In the genomic region with DNA sequence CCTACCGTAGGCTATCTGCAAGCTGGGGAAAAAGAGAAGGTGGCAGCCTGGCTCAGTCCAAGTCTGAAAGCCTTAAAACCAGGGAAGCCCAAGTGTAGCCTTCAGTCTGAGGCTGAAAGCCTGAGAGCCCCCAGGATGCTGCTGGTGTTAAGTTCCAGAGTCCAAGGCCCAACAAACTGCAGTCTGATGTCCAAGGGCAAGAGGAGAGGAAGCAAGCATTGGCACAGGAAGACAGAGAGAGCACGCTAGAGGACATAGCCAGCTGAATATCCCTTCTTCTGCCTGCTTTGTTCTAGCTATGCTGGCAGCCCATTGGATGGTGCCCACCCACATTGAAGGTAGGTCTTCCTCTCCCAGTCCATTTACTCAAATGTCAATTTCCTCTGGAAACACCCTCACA, we compare ENCODE assay signal across 35 cellular contexts. TPM values are rescaled to one million over a fixed set of nuclear protein-coding genes. Genes with fewer than 3 reads are reported as not detected.
DNase-seq lines count a peak whose midpoint lies in the region; ATAC-seq, FAIRE-seq and TF ChIP-seq lines count a peak whose summit lies in the region.
"Had no signal": no experiment of that assay in that cellular context is flagged by ENCODE, and none has a peak within 500 bp of the region (broad histone marks: within the 10 kb centered on the region; RNA-seq: fewer than 3 reads in every experiment).

No MANE protein-coding gene starts in this region.

- TF ChIP-seq CTCF in HepG2 (CRISPR knock-in tag; IDR thresholded peaks at IDR 0.05), result no peak
- TF ChIP-seq CTCF in right lobe of liver (IDR thresholded peaks at IDR 0.05), result no peak
- TF ChIP-seq CTCF in H9 (conservative IDR thresholded peaks at IDR 0.05), result no peak
- TF ChIP-seq CTCF in left lung (IDR thresholded peaks at IDR 0.05), result no peak

- no peak overlapping the region for H2BK5ac ChIP-seq in H9 (ENCODE audit: insufficient read length, low read length)

- intact Hi-C loops in HepG2 (cut with micrococcal nuclease; ENCODE audit: unreplicated experiment) (no loop called here), right lobe of liver (cut with DNase I) (no loop called here), left lung (cut with DNase I) (no loop called here)

- H3K79me1 ChIP-seq in H9 (ENCODE audit: insufficient read depth, low read depth, low read length, poor library complexity, severe bottlenecking), result no peaks in the 10 kb centered on the region

- H3T11ph ChIP-seq in H9 (ENCODE audit: low read length), result no peak overlapping the region

- no peak overlapping the region for H2AFZ ChIP-seq in HepG2 (ENCODE audit: low read length)
- H2AFZ ChIP-seq in H9 (ENCODE audit: low read length), result no peak overlapping the region

- H3K9ac ChIP-seq in HepG2 (ENCODE audit: insufficient read depth, low read depth, low read length) (no peak overlapping the region), H9 (ENCODE audit: extremely low read depth, insufficient read length, low read length) (no peak overlapping the region)
- H3K9ac ChIP-seq: BLaER1; BLaER1 treated with 17β-estradiol and CSF1 and Interleukin-3, amounts not matched to agents 10 nM and 100 nM had no signal

- H2BK15ac ChIP-seq in H9 (ENCODE audit: low read depth, low read length), result no peak overlapping the region

- no peak overlapping the region for H4K5ac ChIP-seq in H9 (ENCODE audit: insufficient read length, low read depth, low read length)

- FAIRE-seq in HepG2 (lab: Jason Lieb, UNC) (no peak), HTR-8/SVneo (lab: Jason Lieb, UNC) (peak; percentile 62)
- FAIRE-seq: A204.1, A549, D721Med had no signal

- no peak overlapping the region for H2BK20ac ChIP-seq in H9 (ENCODE audit: low read depth, low read length, poor library complexity, severe bottlenecking)

- H3K4ac ChIP-seq in H9 (ENCODE audit: low read depth, low read length), result no peak overlapping the region

- TF ChIP-seq EP300 in HepG2 (IDR thresholded peaks at IDR 0.05; ENCODE audit: low read depth in 2 of 2, low read length in 2 of 2) (no peak), HepG2 (CRISPR knock-in tag; IDR thresholded peaks at IDR 0.05; ENCODE audit: borderline replicate concordance) (no peak)

- H3K4me3 ChIP-seq in HepG2 (replicated peaks in 1 of 3; ENCODE audit: insufficient read depth in 1 of 3, low read depth in 2 of 3, low read length in 3 of 3), result no peak overlapping the region
- H3K4me3 ChIP-seq in right lobe of liver, result no peak overlapping the region
- no peak overlapping the region for H3K4me3 ChIP-seq in left lung
- H3K4me3 ChIP-seq: A549; BLaER1; BLaER1 treated with 17β-estradiol and CSF1 and Interleukin-3, amounts not matched to agents 10 nM and 100 nM had no signal

- BruUV-seq in HepG2 (replicated peaks; lab: Mats Ljungman, UMichigan), result no TSS peak

- peaks cover 0 to 6% of the 10 kb centered on the region in 2 experiments; a peak in 4 of 5 replicates for H3K9me3 Mint-ChIP-seq in H9
- peaks cover 0 to 2% of the 10 kb centered on the region in 2 donors for H3K9me3 Mint-ChIP-seq in activated T-cell treated with anti-CD3 and anti-CD28 coated beads, Interleukin-2, amount 50 U/mL, for 72 hours

- H3K4me1 Mint-ChIP-seq in H9, result no peaks in the 10 kb centered on the region
- peaks cover 13% of the 10 kb centered on the region for H3K4me1 Mint-ChIP-seq in activated T-cell treated with anti-CD3 and anti-CD28 coated beads, Interleukin-2, amount 50 U/mL, for 72 hours (ENCODE audit: low read depth)
- H3K4me1 Mint-ChIP-seq: B cell; CD14-positive monocyte; CD4-positive, alpha-beta memory T cell; CD8-positive, alpha-beta memory T cell had no signal

- H3K36me3 ChIP-seq in HepG2 (replicated peaks in 1 of 2; ENCODE audit: control insufficient read depth in 1 of 2, insufficient read depth in 2 of 2, low read length in 2 of 2), result no peaks in the 10 kb centered on the region
- H3K36me3 ChIP-seq in right lobe of liver, result no peaks in the 10 kb centered on the region
- no peaks in the 10 kb centered on the region for H3K36me3 ChIP-seq in left lung
- H3K36me3 ChIP-seq: BE2C; BLaER1; BLaER1 treated with 17β-estradiol and CSF1 and Interleukin-3, amounts not matched to agents 10 nM and 100 nM had no signal

- no peak overlapping the region for H2BK12ac ChIP-seq in H9 (ENCODE audit: insufficient read length, low read depth, low read length)

- TF ChIP-seq RAD21 in HepG2 (CRISPR knock-in tag; IDR thresholded peaks at IDR 0.05), result no peak

- H3K23me2 ChIP-seq in H9 (ENCODE audit: insufficient read length, low read depth, low read length, poor library complexity, severe bottlenecking), result no peaks in the 10 kb centered on the region

- 9% methylated on average over 2 of the region's 2 CpGs for WGBS in HepG2 (ENCODE audit: low lambda C conversion rate)
- WGBS in right lobe of liver (ENCODE audit: insufficient coverage, low coverage, low lambda C conversion rate, missing lambda C conversion rate), result 89% methylated on average over 1 of the region's 2 CpGs
- no CpG with 5 or more reads among the region's 2 CpGs for WGBS in H9 (ENCODE audit: extremely low coverage, insufficient read length, low lambda C conversion rate)

- H3K27ac ChIP-seq in HepG2 (ENCODE audit: extremely low read length, insufficient read depth, low read length) (no peak overlapping the region), right lobe of liver (no peak overlapping the region), H9 (ENCODE audit: insufficient read length, low read depth, low read length) (no peak overlapping the region), left lung (no peak overlapping the region)
- H3K27ac ChIP-seq: 22Rv1; A549; BLaER1; BLaER1 treated with 17β-estradiol and CSF1 and Interleukin-3, amounts not matched to agents 10 nM and 100 nM; C4-2B had no signal

- ATAC-seq in HepG2 (peak; percentile 50; the same call in 2 of the 3 replicates), right lobe of liver (no peak), left lung (no peak)
- ATAC-seq in activated T-cell treated with anti-CD3 and anti-CD28 coated beads, Interleukin-2, amount 50 U/mL, for 72 hours (replicated peaks in 1 of 2), result no peak
- ATAC-seq: A549; CD8-positive, alpha-beta T cell had no signal

- no peak overlapping the region for H4K8ac ChIP-seq in H9 (replicated peaks; ENCODE audit: insufficient read length, low read depth, low read length)

- no peak overlapping the region; a peak in 1 of 7 replicates for H3K27ac Mint-ChIP-seq in H9
- H3K27ac Mint-ChIP-seq in activated T-cell treated with anti-CD3 and anti-CD28 coated beads, Interleukin-2, amount 50 U/mL, for 72 hours, result no peak overlapping the region
- H3K27ac Mint-ChIP-seq: B cell; CD14-positive monocyte; CD4-positive, alpha-beta memory T cell; CD4-positive, alpha-beta T cell; CD4-positive, CD25-positive, alpha-beta regulatory T cell; CD8-positive, alpha-beta memory T cell; CD8-positive, alpha-beta T cell had no signal

- peak overlapping the region; percentile 73 for H3K56ac ChIP-seq in H9 (ENCODE audit: insufficient read length, low read depth, low read length)

- H3K23ac ChIP-seq in H9 (ENCODE audit: insufficient read length, low read depth, low read length), result no peak overlapping the region

- TF ChIP-seq POLR2A in HepG2 (IDR thresholded peaks at IDR 0.05; ENCODE audit: insufficient read depth in 1 of 2, low read depth in 2 of 2, low read length in 2 of 2) (no peak), right lobe of liver (IDR thresholded peaks at IDR 0.05) (no peak)

- no peak overlapping the region for H4K91ac ChIP-seq in H9 (ENCODE audit: insufficient read length, low read depth, low read length)

- peaks cover 6% of the 10 kb centered on the region for H3K27me3 Mint-ChIP-seq in H9 (ENCODE audit: low read depth)
- H3K27me3 Mint-ChIP-seq in activated T-cell treated with anti-CD3 and anti-CD28 coated beads, Interleukin-2, amount 50 U/mL, for 72 hours (ENCODE audit: low read depth), result no peaks in the 10 kb centered on the region

- in situ Hi-C loops in HepG2 (cut with HindIII; ENCODE audit: extremely low pct_ligation_motif_present, low pct_unique_long_range_greater_than_20kb), result no loop called here

- H3K4me2 ChIP-seq in HepG2 (ENCODE audit: low read depth, low read length) (no peak overlapping the region), H9 (ENCODE audit: insufficient read depth, insufficient read length, low read length) (no peak overlapping the region)
- H3K4me2 ChIP-seq: A549; BLaER1; BLaER1 treated with 17β-estradiol and CSF1 and Interleukin-3, amounts not matched to agents 10 nM and 100 nM had no signal

- no peak for DNase-seq in HepG2 (ENCODE audit: low spot score)
- no peak for DNase-seq in right lobe of liver
- no peak for DNase-seq in H9
- DNase-seq in HTR-8/SVneo (ENCODE audit: insufficient read length, low spot score), result no peak
- DNase-seq in left lung, result no peak
- no peak for DNase-seq in activated T-cell treated with anti-CD3 and anti-CD28 coated beads, Interleukin-2, amount 50 U/mL, for 72 hours
- DNase-seq: 8988T; ACHN; AML-193; BE2C; C1 segment of cervical spinal cord; Calu3; CD4-positive, alpha-beta memory T cell; CD4-positive, alpha-beta T cell; CD4-positive, CD25-positive, alpha-beta regulatory T cell; CD8-positive, alpha-beta memory T cell; CD8-positive, alpha-beta T cell; COR-L47; DMS 273 treated with DMSO at 0.1 percent for 48 hours; DMS153; DMS53; DMS79; DMS79 treated with DMSO at 0.1 percent for 48 hours; DND-41; EL had no signal

- no peaks in the 10 kb centered on the region for H3K36me3 Mint-ChIP-seq in H9 (ENCODE audit: insufficient read depth in 1 of 3, low read depth in 3 of 3)
- H3K36me3 Mint-ChIP-seq in activated T-cell treated with anti-CD3 and anti-CD28 coated beads, Interleukin-2, amount 50 U/mL, for 72 hours (ENCODE audit: insufficient read depth in 2 of 2), result peaks cover 2% of the 10 kb centered on the region in 2 donors
- H3K36me3 Mint-ChIP-seq: CD14-positive monocyte; CD8-positive, alpha-beta T cell had no signal

- H3K79me2 ChIP-seq in HepG2 (ENCODE audit: insufficient read depth, low read length) (no peaks in the 10 kb centered on the region), H9 (ENCODE audit: insufficient read depth, low read length) (no peaks in the 10 kb centered on the region)

- no peaks in the 10 kb centered on the region for H3K27me3 ChIP-seq in HepG2 (ENCODE audit: control insufficient read depth in 1 of 2, insufficient read depth in 2 of 2, low read length in 2 of 2)
- no peaks in the 10 kb centered on the region for H3K27me3 ChIP-seq in right lobe of liver
- no peaks in the 10 kb centered on the region for H3K27me3 ChIP-seq in H9 (ENCODE audit: insufficient read depth, low read length)
- no peaks in the 10 kb centered on the region for H3K27me3 ChIP-seq in left lung
- H3K27me3 ChIP-seq: BE2C; BLaER1; BLaER1 treated with 17β-estradiol and CSF1 and Interleukin-3, amounts not matched to agents 10 nM and 100 nM had no signal

- no peak overlapping the region for H3K4me3 Mint-ChIP-seq in H9
- no peak overlapping the region for H3K4me3 Mint-ChIP-seq in activated T-cell treated with anti-CD3 and anti-CD28 coated beads, Interleukin-2, amount 50 U/mL, for 72 hours
- H3K4me3 Mint-ChIP-seq: B cell; CD14-positive monocyte; CD4-positive, alpha-beta memory T cell; CD4-positive, alpha-beta T cell; CD8-positive, alpha-beta memory T cell; CD8-positive, alpha-beta T cell had no signal

- H4K20me1 ChIP-seq in HepG2 (ENCODE audit: insufficient read depth, low read length), result no peaks in the 10 kb centered on the region
- no peaks in the 10 kb centered on the region for H4K20me1 ChIP-seq in H9 (ENCODE audit: control insufficient read depth, insufficient read depth, insufficient read length)
- H4K20me1 ChIP-seq: BLaER1; BLaER1 treated with 17β-estradiol and CSF1 and Interleukin-3, amounts not matched to agents 10 nM and 100 nM had no signal

- POLR2A ChIA-PET in HepG2 (lab: Yijun Ruan, JAX), result interaction anchor here (1.2 kb wide), 1 partner anchor 37 kb away, joined by 4 read pairs; no protein-coding TSS in a partner anchor

- H2BK120ac ChIP-seq in H9 (ENCODE audit: low read depth, low read length, poor library complexity, severe bottlenecking), result no peak overlapping the region

- H2AK5ac ChIP-seq in H9 (ENCODE audit: insufficient read length, low read length), result no peak overlapping the region

- H3K9me3 ChIP-seq in HepG2 (ENCODE audit: low read length), result 0 out of 2 replicates have a peak, but pooled peaks cover 4% of the 10 kb centered on the region
- H3K9me3 ChIP-seq in right lobe of liver, result no peaks in the 10 kb centered on the region
- H3K9me3 ChIP-seq in H9 (ENCODE audit: control insufficient read depth, low read depth, low read length), result no peaks in the 10 kb centered on the region
- peaks cover 0 to 3% of the 10 kb centered on the region in 2 donors for H3K9me3 ChIP-seq in left lung
- H3K9me3 ChIP-seq: A549; BE2C; BLaER1; BLaER1 treated with 17β-estradiol and CSF1 and Interleukin-3, amounts not matched to agents 10 nM and 100 nM had no signal

- CTCF ChIA-PET in HepG2 (lab: Yijun Ruan, JAX; ENCODE audit: low intra/inter-chr PET ratio, low total read pairs), result no interaction called here

- no peak overlapping the region for H3K14ac ChIP-seq in H9 (ENCODE audit: insufficient read depth, low read length)

- no peak overlapping the region for H3K18ac ChIP-seq in H9 (ENCODE audit: insufficient read length, low read depth, low read length)

- H3K4me1 ChIP-seq in HepG2 (ENCODE audit: insufficient read depth, low read length) (peaks cover 6% of the 10 kb centered on the region; the same call in 1 of the 2 replicates), right lobe of liver (no peaks in the 10 kb centered on the region), H9 (ENCODE audit: insufficient read depth, low read length) (no peaks in the 10 kb centered on the region), left lung (no peaks in the 10 kb centered on the region)
- H3K4me1 ChIP-seq: A549; BE2C; BLaER1; BLaER1 treated with 17β-estradiol and CSF1 and Interleukin-3, amounts not matched to agents 10 nM and 100 nM; Caco-2 had no signal

RNA-seq across cellular contexts. Expression of gene L3MBTL1, which starts 12.1 kb away (rescaled TPM):
- total RNA-seq in HepG2 (2016; rRNA removed; fragmentation: Illumina TruSeq; extraction: Trizol), result 2.4 and 9.0 TPM in 2 replicates
- total RNA-seq in HepG2 (2016; cell fraction: cytosol; rRNA removed; fragmentation: Illumina TruSeq; extraction: Trizol; ENCODE audit: low read depth), result 2.7 and 2.9 TPM in 2 replicates
- total RNA-seq in HepG2 (2016; cell fraction: insoluble cytoplasmic fraction; rRNA removed; fragmentation: Illumina TruSeq; extraction: Trizol), result 1.7 and 8.3 TPM in 2 replicates
- 1.8 and 3.0 TPM in 2 replicates for total RNA-seq in HepG2 (2016; cell fraction: membrane; rRNA removed; fragmentation: Illumina TruSeq; extraction: Trizol)
- total RNA-seq in HepG2 (2016; cell fraction: nucleus; rRNA removed; fragmentation: Illumina TruSeq; extraction: Trizol), result 19.0 and 22.4 TPM in 2 replicates
- 17.8 and 23.8 TPM in 2 replicates for polyA plus RNA-seq in HepG2 (2011; rRNA removed)
- polyA plus RNA-seq in HepG2 (2011; cell fraction: cytosol; rRNA removed), result 2.3 and 3.0 TPM in 2 replicates
- 165 and 173 TPM in 2 replicates for polyA plus RNA-seq in HepG2 (2011; cell fraction: nucleus; rRNA removed)
- polyA plus RNA-seq in HepG2 (2012), result 11.7 and 15.2 TPM in 2 replicates
- polyA plus RNA-seq in HepG2 (2016; cell fraction: cytosol; fragmentation: Illumina TruSeq; extraction: Trizol; ENCODE audit: low read depth), result 0.17 and 0.46 TPM in 2 replicates
- 1.1 and 1.9 TPM in 2 replicates for polyA plus RNA-seq in HepG2 (2016; cell fraction: insoluble cytoplasmic fraction; fragmentation: Illumina TruSeq; extraction: Trizol; ENCODE audit: low read depth)
- 0.76 and 0.97 TPM in 2 replicates for polyA plus RNA-seq in HepG2 (2016; cell fraction: membrane; fragmentation: Illumina TruSeq; extraction: Trizol; ENCODE audit: low read depth)
- polyA plus RNA-seq in HepG2 (2016; cell fraction: nucleus; fragmentation: Illumina TruSeq; extraction: Trizol; ENCODE audit: insufficient read depth, low read depth), result 27.6 and 31.6 TPM in 2 replicates
- 21.5 and 30.3 TPM in 2 replicates for polyA minus RNA-seq in HepG2 (2011; rRNA and poly(A)+ RNA removed; ENCODE audit: low replicate concordance)
- polyA minus RNA-seq in HepG2 (2011; cell fraction: cytosol; rRNA and poly(A)+ RNA removed), result 2.5 TPM in 2 replicates
- polyA minus RNA-seq in HepG2 (2011; cell fraction: nucleus; rRNA and poly(A)+ RNA removed), result 70.9 and 90.3 TPM in 2 replicates
- total RNA-seq in right lobe of liver, result 1 to 10 TPM; 1.2 to 3.2 (median 2.4) TPM
- total RNA-seq in H9 (2021), result 17.4 and 19.9 TPM in 2 replicates
- total RNA-seq in left lung, result 1 to 10 TPM; 8.1 to 8.7 TPM
- total RNA-seq in activated T-cell treated with anti-CD3 and anti-CD28 coated beads, Interleukin-2, amount 50 U/mL, for 72 hours, result 10 to 100 TPM; 17.7 to 20.2 TPM

RNA-seq across cellular contexts. Expression of gene SRSF6, which starts 37.7 kb away (rescaled TPM):
- 184 and 194 TPM in 2 replicates for total RNA-seq in HepG2 (2016; rRNA removed; fragmentation: Illumina TruSeq; extraction: Trizol)
- total RNA-seq in HepG2 (2016; cell fraction: cytosol; rRNA removed; fragmentation: Illumina TruSeq; extraction: Trizol; ENCODE audit: low read depth), result 15.0 and 16.0 TPM in 2 replicates
- 174 and 198 TPM in 2 replicates for total RNA-seq in HepG2 (2016; cell fraction: insoluble cytoplasmic fraction; rRNA removed; fragmentation: Illumina TruSeq; extraction: Trizol)
- 47.5 and 54.5 TPM in 2 replicates for total RNA-seq in HepG2 (2016; cell fraction: membrane; rRNA removed; fragmentation: Illumina TruSeq; extraction: Trizol)
- total RNA-seq in HepG2 (2016; cell fraction: nucleus; rRNA removed; fragmentation: Illumina TruSeq; extraction: Trizol), result 244 and 253 TPM in 2 replicates
- polyA plus RNA-seq in HepG2 (2011; rRNA removed), result 151 and 156 TPM in 2 replicates
- 62.2 and 93.1 TPM in 2 replicates for polyA plus RNA-seq in HepG2 (2011; cell fraction: cytosol; rRNA removed)
- polyA plus RNA-seq in HepG2 (2011; cell fraction: nucleus; rRNA removed), result 386 and 421 TPM in 2 replicates
- 116 and 122 TPM in 2 replicates for polyA plus RNA-seq in HepG2 (2012)
- 13.9 and 17.6 TPM in 2 replicates for polyA plus RNA-seq in HepG2 (2016; cell fraction: cytosol; fragmentation: Illumina TruSeq; extraction: Trizol; ENCODE audit: low read depth)
- polyA plus RNA-seq in HepG2 (2016; cell fraction: insoluble cytoplasmic fraction; fragmentation: Illumina TruSeq; extraction: Trizol; ENCODE audit: low read depth), result 195 and 211 TPM in 2 replicates
- 30.9 and 36.1 TPM in 2 replicates for polyA plus RNA-seq in HepG2 (2016; cell fraction: membrane; fragmentation: Illumina TruSeq; extraction: Trizol; ENCODE audit: low read depth)
- polyA plus RNA-seq in HepG2 (2016; cell fraction: nucleus; fragmentation: Illumina TruSeq; extraction: Trizol; ENCODE audit: insufficient read depth, low read depth), result 597 and 599 TPM in 2 replicates
- 66.2 and 97.9 TPM in 2 replicates for polyA minus RNA-seq in HepG2 (2011; rRNA and poly(A)+ RNA removed; ENCODE audit: low replicate concordance)
- polyA minus RNA-seq in HepG2 (2011; cell fraction: cytosol; rRNA and poly(A)+ RNA removed), result 39.1 and 45.4 TPM in 2 replicates
- polyA minus RNA-seq in HepG2 (2011; cell fraction: nucleus; rRNA and poly(A)+ RNA removed), result 358 and 382 TPM in 2 replicates
- 100 to 1,000 TPM in 1 of 6 experiments, 10 to 100 TPM in 5; 35.1 to 111 (median 76.8) TPM for total RNA-seq in right lobe of liver
- total RNA-seq in H9 (2021), result 336 and 340 TPM in 2 replicates
- total RNA-seq in left lung, result 100 to 1,000 TPM; 134 to 145 TPM
- total RNA-seq in activated T-cell treated with anti-CD3 and anti-CD28 coated beads, Interleukin-2, amount 50 U/mL, for 72 hours, result 100 to 1,000 TPM; 128 to 158 TPM
